ENCODE assay signal across 10 cellular contexts in genomic region chr6:6751197-6751596, GRCh38.
DNase-seq lines count a peak whose midpoint lies in the region; ATAC-seq and TF ChIP-seq lines count a peak whose summit lies in the region.
"Had no signal": no experiment of that assay in that cellular context is flagged by ENCODE, and none has a peak within 500 bp of the region (broad histone marks: within the 10 kb centered on the region; RNA-seq: fewer than 3 reads in every experiment).

No MANE protein-coding gene starts in this region.

- TF ChIP-seq EP300 in sigmoid colon (IDR thresholded peaks at IDR 0.05) = no peak

- ATAC-seq in GM19351 (IDR thresholded peaks at IDR 0.05; ENCODE audit: unreplicated experiment) (no peak), HG03196 (IDR thresholded peaks at IDR 0.05; ENCODE audit: unreplicated experiment) (no peak)

- H2AFZ ChIP-seq in GM23248 (peak overlapping the region; percentile 88), MM.1S (ENCODE audit: low read length) (no peak overlapping the region)

- H3K9me2 ChIP-seq in GM23248 (ENCODE audit: insufficient read depth) (no peaks in the 10 kb centered on the region), MM.1S (replicated peaks; ENCODE audit: insufficient read depth, low read length) (no peaks in the 10 kb centered on the region)

- DNase-seq in GM23248 = no peak
- DNase-seq in esophagus squamous epithelium (lab: John Stamatoyannopoulos, UW) = no peak
- DNase-seq in sigmoid colon = no peak
- DNase-seq in MM.1S = no peak
- no peak for DNase-seq in OCI-M1 (lab: John Stamatoyannopoulos, UW)
- DNase-seq: effector memory CD4-positive, alpha-beta T cell; EL had no signal

- H3K27ac ChIP-seq in BLaER1 (no peak overlapping the region), GM23248 (no peak overlapping the region), esophagus squamous epithelium (peak overlapping the region; percentile 4 to 73 (median 50)), sigmoid colon (peak overlapping the region in 3 of 4 donors; percentile 74 to 80 (median 78)), MM.1S (ENCODE audit: low read length) (no peak overlapping the region)

- 28 to 42% methylated on average over 2 of the region's 2 CpGs for WGBS in GM23248 (ENCODE audit: low coverage in 1 of 2, low lambda C conversion rate in 2 of 2, missing lambda C conversion rate in 2 of 2), 2 experiments
- 55 to 71% methylated on average over 2 of the region's 2 CpGs for WGBS in esophagus squamous epithelium, 2 donors
- 15 to 58% methylated on average over 2 of the region's 2 CpGs for WGBS in sigmoid colon, 2 donors

- H3F3A ChIP-seq in GM23248 (ENCODE audit: insufficient read depth) (peaks cover 13% of the 10 kb centered on the region), MM.1S (ENCODE audit: insufficient read depth, low read length) (no peaks in the 10 kb centered on the region)

- no peaks in the 10 kb centered on the region for H3K9me3 ChIP-seq in BLaER1
- H3K9me3 ChIP-seq in GM23248 (ENCODE audit: low read depth) = no peaks in the 10 kb centered on the region
- H3K9me3 ChIP-seq in esophagus squamous epithelium = no peaks in the 10 kb centered on the region
- no peaks in the 10 kb centered on the region for H3K9me3 ChIP-seq in sigmoid colon
- H3K9me3 ChIP-seq in MM.1S (replicated peaks; ENCODE audit: insufficient read depth, low read length) = no peaks in the 10 kb centered on the region

- H3K4me1 ChIP-seq in BLaER1 = peaks cover 43% of the 10 kb centered on the region
- peaks cover 24% of the 10 kb centered on the region for H3K4me1 ChIP-seq in GM23248 (ENCODE audit: insufficient read depth)
- H3K4me1 ChIP-seq in esophagus squamous epithelium = peaks cover 23 to 42% (median 29%) of the 10 kb centered on the region in 3 donors
- peaks cover 0 to 45% (median 37%) of the 10 kb centered on the region in 4 donors for H3K4me1 ChIP-seq in sigmoid colon
- no peaks in the 10 kb centered on the region for H3K4me1 ChIP-seq in MM.1S (ENCODE audit: low read length)

- H4K20me1 ChIP-seq in BLaER1 (no peaks in the 10 kb centered on the region), GM23248 (ENCODE audit: insufficient read depth) (no peaks in the 10 kb centered on the region), MM.1S (ENCODE audit: insufficient read depth, low read length) (no peaks in the 10 kb centered on the region)

- H3K4me2 ChIP-seq in BLaER1 (peak overlapping the region; percentile 42; the same call in 1 of the 2 replicates), GM23248 (ENCODE audit: unreplicated experiment) (peak overlapping the region; percentile 30), MM.1S (ENCODE audit: low read depth, low read length) (no peak overlapping the region)

- TF ChIP-seq POLR2A in esophagus squamous epithelium (IDR thresholded peaks at IDR 0.05) = no peak
- no peak for TF ChIP-seq POLR2A in sigmoid colon (IDR thresholded peaks at IDR 0.05)

- TF ChIP-seq CTCF in esophagus squamous epithelium (IDR thresholded peaks at IDR 0.05) (no peak), sigmoid colon (IDR thresholded peaks at IDR 0.05) (no peak), MM.1S (IDR thresholded peaks at IDR 0.05; ENCODE audit: low read length) (no peak)

- no peak overlapping the region for H3K4me3 ChIP-seq in BLaER1
- no peak overlapping the region for H3K4me3 ChIP-seq in GM23248
- no peak overlapping the region for H3K4me3 ChIP-seq in esophagus squamous epithelium
- H3K4me3 ChIP-seq in sigmoid colon = no peak overlapping the region
- H3K4me3 ChIP-seq in MM.1S (ENCODE audit: low read length) = no peak overlapping the region

- in situ Hi-C loops in GM23248 (cut with MboI) = no loop called here

- no peaks in the 10 kb centered on the region for H3K27me3 ChIP-seq in BLaER1
- no peaks in the 10 kb centered on the region for H3K27me3 ChIP-seq in GM23248 (replicated peaks; ENCODE audit: insufficient read depth)
- no peaks in the 10 kb centered on the region for H3K27me3 ChIP-seq in esophagus squamous epithelium
- H3K27me3 ChIP-seq in sigmoid colon = no peaks in the 10 kb centered on the region
- H3K27me3 ChIP-seq in MM.1S (replicated peaks; ENCODE audit: insufficient read depth, low read length) = no peaks in the 10 kb centered on the region

- no peak overlapping the region for H3K9ac ChIP-seq in BLaER1
- H3K9ac ChIP-seq in GM23248 = 0 out of 2 replicates have a peak overlapping the region, but pooled peaks have one; percentile 53
- no peak overlapping the region for H3K9ac ChIP-seq in MM.1S (ENCODE audit: low read length)

- intact Hi-C loops in esophagus squamous epithelium (cut with DNase I) (no loop called here), sigmoid colon (cut with DNase I) (loop anchor here (2.0 to 10.0 kb wide), 2 partner anchors 74 to 164 kb away; no protein-coding TSS in a partner anchor)

- H3K36me3 ChIP-seq in BLaER1 (no peaks in the 10 kb centered on the region), GM23248 (ENCODE audit: low read depth) (no peaks in the 10 kb centered on the region), esophagus squamous epithelium (no peaks in the 10 kb centered on the region), sigmoid colon (no peaks in the 10 kb centered on the region), MM.1S (replicated peaks; ENCODE audit: insufficient read depth, low read length) (no peaks in the 10 kb centered on the region)

- H3K79me2 ChIP-seq in GM23248 (ENCODE audit: insufficient read depth) (no peaks in the 10 kb centered on the region), MM.1S (ENCODE audit: low read length) (no peaks in the 10 kb centered on the region)

Comparison
In these comparisons a context has a peak if more than half of its experiments do, and no peak if none do; other contexts are left out.
1. H3K27ac ChIP-seq: peak in esophagus squamous epithelium (4 of 4) and sigmoid colon (3 of 4); none in BLaER1 (single experiment), GM23248 (single experiment) and MM.1S (single experiment).